Comparison of ENCODE assay signal across 12 cellular contexts in genomic region chr5:65142511-65143011, GRCh38.
DNase-seq lines count a peak whose midpoint lies in the region; ATAC-seq and TF ChIP-seq lines count a peak whose summit lies in the region.
"Had no signal": no experiment of that assay in that cellular context is flagged by ENCODE, and none has a peak within 500 bp of the region (broad histone marks: within the 10 kb centered on the region; RNA-seq: fewer than 3 reads in every experiment).

No MANE protein-coding gene starts in this region.

- H2BK20ac ChIP-seq in H9 (ENCODE audit: low read depth, low read length, poor library complexity, severe bottlenecking): no peak overlapping the region

- no peak overlapping the region for H3K9ac ChIP-seq in H9 (ENCODE audit: extremely low read depth, insufficient read length, low read length)
- H3K9ac ChIP-seq: KMS-11 had no signal

- no peak overlapping the region for H2BK12ac ChIP-seq in H9 (ENCODE audit: insufficient read length, low read depth, low read length)

- H2BK15ac ChIP-seq in H9 (ENCODE audit: low read depth, low read length): no peak overlapping the region

- no peaks in the 10 kb centered on the region for H3K27me3 Mint-ChIP-seq in H9 (ENCODE audit: low read depth)
- H3K27me3 Mint-ChIP-seq in osteocyte (ENCODE audit: unreplicated experiment): no peaks in the 10 kb centered on the region
- peaks cover 0 to 3% (median 0%) of the 10 kb centered on the region in 5 donors for H3K27me3 Mint-ChIP-seq in naive thymus-derived CD8-positive, alpha-beta T cell

- peak overlapping the region; percentile 97 for H3K27ac ChIP-seq in H9 (ENCODE audit: insufficient read length, low read depth, low read length)
- H3K27ac ChIP-seq: KMS-11 had no signal

- no peak overlapping the region for H3K4me3 ChIP-seq in fibroblast of pulmonary artery (replicated peaks; ENCODE audit: low read depth, low read length)
- H3K4me3 ChIP-seq: lung had no signal

- no peak overlapping the region for H4K8ac ChIP-seq in H9 (replicated peaks; ENCODE audit: insufficient read length, low read depth, low read length)

- H3T11ph ChIP-seq in H9 (ENCODE audit: low read length): no peak overlapping the region

- H3K4me1 Mint-ChIP-seq in H9: peaks cover 31 to 32% of the 10 kb centered on the region in 2 experiments
- H3K4me1 Mint-ChIP-seq in osteocyte (ENCODE audit: unreplicated experiment): peaks cover 28% of the 10 kb centered on the region
- no peaks in the 10 kb centered on the region for H3K4me1 Mint-ChIP-seq in naive thymus-derived CD8-positive, alpha-beta T cell

- H4K91ac ChIP-seq in H9 (ENCODE audit: insufficient read length, low read depth, low read length): no peak overlapping the region

- H2AK5ac ChIP-seq in H9 (ENCODE audit: insufficient read length, low read length): no peak overlapping the region

- H3K9me3 ChIP-seq in H9 (ENCODE audit: control insufficient read depth, low read depth, low read length): no peaks in the 10 kb centered on the region

- no peak overlapping the region for H3K56ac ChIP-seq in H9 (ENCODE audit: insufficient read length, low read depth, low read length)

- peak; percentile 43 for DNase-seq in H9
- DNase-seq in RPMI7951 (ENCODE audit: low read depth): peak; percentile 51
- DNase-seq in fibroblast of pulmonary artery (ENCODE audit: low read depth): peak; percentile 55
- no peak for DNase-seq in osteocyte (ENCODE audit: extremely low spot score, unreplicated experiment)
- no peak for DNase-seq in GM19240 (ENCODE audit: insufficient read length, low spot score)
- DNase-seq in activated CD8-positive, alpha-beta memory T cell treated with anti-CD3 and anti-CD28 coated beads for 24 hours: no peak
- no peak for DNase-seq in naive thymus-derived CD8-positive, alpha-beta T cell
- DNase-seq: activated effector memory CD4-positive, alpha-beta T cell treated with anti-CD3 and anti-CD28 coated beads, Interleukin-2, amount 50 U/mL, for 16 hours; small intestine had no signal

- H3K79me2 ChIP-seq in H9 (ENCODE audit: insufficient read depth, low read length): no peaks in the 10 kb centered on the region

- H4K5ac ChIP-seq in H9 (ENCODE audit: insufficient read length, low read depth, low read length): no peak overlapping the region

- H3K4me2 ChIP-seq in H9 (ENCODE audit: insufficient read depth, insufficient read length, low read length): peak overlapping the region; percentile 88
- H3K4me2 ChIP-seq: KMS-11 had no signal

- peak overlapping the region; percentile 65 for H2AFZ ChIP-seq in H9 (ENCODE audit: low read length)

- H3K4me3 Mint-ChIP-seq in H9 (peak overlapping the region; percentile 22 to 44; a peak in 2 of 5 replicates), osteocyte (ENCODE audit: unreplicated experiment) (no peak overlapping the region)
- H3K4me3 Mint-ChIP-seq in naive thymus-derived CD8-positive, alpha-beta T cell: no peak overlapping the region

- H3K27me3 ChIP-seq in H9 (ENCODE audit: insufficient read depth, low read length): no peaks in the 10 kb centered on the region

- no peak overlapping the region for H3K23ac ChIP-seq in H9 (ENCODE audit: insufficient read length, low read depth, low read length)

- H2BK5ac ChIP-seq in H9 (ENCODE audit: insufficient read length, low read length): no peak overlapping the region

- no peak overlapping the region for H3K18ac ChIP-seq in H9 (ENCODE audit: insufficient read length, low read depth, low read length)

- peaks cover 0 to 4% (median 0%) of the 10 kb centered on the region in 3 experiments; a peak in 2 of 7 replicates for H3K36me3 Mint-ChIP-seq in H9 (ENCODE audit: insufficient read depth in 1 of 3, low read depth in 3 of 3)
- no peaks in the 10 kb centered on the region for H3K36me3 Mint-ChIP-seq in osteocyte (ENCODE audit: unreplicated experiment)
- H3K36me3 Mint-ChIP-seq in naive thymus-derived CD8-positive, alpha-beta T cell: no peaks in the 10 kb centered on the region

- POLR2A ChIA-PET in naive thymus-derived CD8-positive, alpha-beta T cell (lab: Charles Lee): no interaction called here

- H4K20me1 ChIP-seq in H9 (ENCODE audit: control insufficient read depth, insufficient read depth, insufficient read length): no peaks in the 10 kb centered on the region

- H3K4me1 ChIP-seq in H9 (ENCODE audit: insufficient read depth, low read length): peaks cover 9% of the 10 kb centered on the region

- H3K14ac ChIP-seq in H9 (ENCODE audit: insufficient read depth, low read length): no peak overlapping the region

- H2BK120ac ChIP-seq in H9 (ENCODE audit: low read depth, low read length, poor library complexity, severe bottlenecking): no peak overlapping the region

- H3K79me1 ChIP-seq in H9 (ENCODE audit: insufficient read depth, low read depth, low read length, poor library complexity, severe bottlenecking): no peaks in the 10 kb centered on the region

- ATAC-seq in HG02759 (IDR thresholded peaks at IDR 0.05; ENCODE audit: unreplicated experiment): no peak
- no peak for ATAC-seq in naive thymus-derived CD8-positive, alpha-beta T cell

- no peaks in the 10 kb centered on the region for H3K23me2 ChIP-seq in H9 (ENCODE audit: insufficient read length, low read depth, low read length, poor library complexity, severe bottlenecking)

- peaks cover 0 to 5% of the 10 kb centered on the region in 2 experiments; a peak in 1 of 5 replicates for H3K9me3 Mint-ChIP-seq in H9
- H3K9me3 Mint-ChIP-seq in osteocyte (ENCODE audit: unreplicated experiment): no peaks in the 10 kb centered on the region
- peaks cover 0 to 10% (median 0%) of the 10 kb centered on the region in 9 donors for H3K9me3 Mint-ChIP-seq in naive thymus-derived CD8-positive, alpha-beta T cell

- no CpG with 5 or more reads among the region's 3 CpGs for WGBS in H9 (ENCODE audit: extremely low coverage, insufficient read length, low lambda C conversion rate)

- H3K27ac Mint-ChIP-seq in H9: peak overlapping the region; percentile 25 to 94 (median 81)
- peak overlapping the region; percentile 41 for H3K27ac Mint-ChIP-seq in osteocyte (ENCODE audit: unreplicated experiment)
- H3K27ac Mint-ChIP-seq in naive thymus-derived CD8-positive, alpha-beta T cell: no peak overlapping the region

- TF ChIP-seq CTCF in H9 (conservative IDR thresholded peaks at IDR 0.05): no peak
- no peak for TF ChIP-seq CTCF in fibroblast of pulmonary artery (IDR thresholded peaks at IDR 0.05; ENCODE audit: low read length, missing control alignments)
- TF ChIP-seq CTCF in osteocyte (IDR thresholded peaks at IDR 0.05): no peak

- H3K4ac ChIP-seq in H9 (ENCODE audit: low read depth, low read length): no peak overlapping the region

Comparison
In these comparisons a context has a peak if more than half of its experiments do, and no peak if none do; other contexts are left out.
1. DNase-seq: peak in H9 (single experiment), RPMI7951 (single experiment) and fibroblast of pulmonary artery (single experiment); none in osteocyte (single experiment), GM19240 (single experiment), activated CD8-positive, alpha-beta memory T cell treated with anti-CD3 and anti-CD28 coated beads for 24 hours (single experiment) and naive thymus-derived CD8-positive, alpha-beta T cell (0 of 10).
2. H3K27ac Mint-ChIP-seq: peak in H9 (3 of 3) and osteocyte (single experiment); none in naive thymus-derived CD8-positive, alpha-beta T cell (0 of 10).
3. H3K4me3 Mint-ChIP-seq: peak in H9 (2 of 2); none in osteocyte (single experiment) and naive thymus-derived CD8-positive, alpha-beta T cell (0 of 10).